1 cellular context compared by ENCODE assay signal in genomic region chr2:226655871-226656270, GRCh38.
TF ChIP-seq lines count a peak whose summit lies in the region.

No MANE protein-coding gene starts in this region.

TF ChIP-seq in A549, 52 proteins besides CTCF, POLR2A, EP300 and RAD21:
- no peak for TF ChIP-seq HOXA7 (CRISPR knock-in tag; IDR thresholded peaks at IDR 0.05)
- no peak for TF ChIP-seq NR3C1 (IDR thresholded peaks at IDR 0.05)
- TF ChIP-seq SREBF2 (IDR thresholded peaks at IDR 0.05): no peak
- TF ChIP-seq CHD4 (IDR thresholded peaks at IDR 0.05; ENCODE audit: borderline replicate concordance): no peak
- no peak for TF ChIP-seq JUN (IDR thresholded peaks at IDR 0.05)
- TF ChIP-seq FOXS1 (CRISPR knock-in tag; IDR thresholded peaks at IDR 0.05): no peak
- no peak for TF ChIP-seq FOSL2 (IDR thresholded peaks at IDR 0.05)
- no peak for TF ChIP-seq FOSL2 (CRISPR knock-in tag; IDR thresholded peaks at IDR 0.05)
- TF ChIP-seq USF2 (IDR thresholded peaks at IDR 0.05): no peak
- TF ChIP-seq GATA3 (IDR thresholded peaks at IDR 0.05; ENCODE audit: borderline replicate concordance): no peak
- no peak for TF ChIP-seq EHMT2 (IDR thresholded peaks at IDR 0.05; ENCODE audit: low read depth)
- TF ChIP-seq ATOH8 (CRISPR knock-in tag; IDR thresholded peaks at IDR 0.05; ENCODE audit: low read depth): no peak
- no peak for TF ChIP-seq ZFP36 (IDR thresholded peaks at IDR 0.05; ENCODE audit: borderline replicate concordance, partially characterized antibody)
- no peak for TF ChIP-seq ELK1 (IDR thresholded peaks at IDR 0.05; ENCODE audit: low read depth, low read length)
- TF ChIP-seq KDM1A (IDR thresholded peaks at IDR 0.05; ENCODE audit: low read depth): no peak
- TF ChIP-seq MAZ (IDR thresholded peaks at IDR 0.05; ENCODE audit: borderline replicate concordance, low read depth, low read length): no peak
